In the genomic region with DNA sequence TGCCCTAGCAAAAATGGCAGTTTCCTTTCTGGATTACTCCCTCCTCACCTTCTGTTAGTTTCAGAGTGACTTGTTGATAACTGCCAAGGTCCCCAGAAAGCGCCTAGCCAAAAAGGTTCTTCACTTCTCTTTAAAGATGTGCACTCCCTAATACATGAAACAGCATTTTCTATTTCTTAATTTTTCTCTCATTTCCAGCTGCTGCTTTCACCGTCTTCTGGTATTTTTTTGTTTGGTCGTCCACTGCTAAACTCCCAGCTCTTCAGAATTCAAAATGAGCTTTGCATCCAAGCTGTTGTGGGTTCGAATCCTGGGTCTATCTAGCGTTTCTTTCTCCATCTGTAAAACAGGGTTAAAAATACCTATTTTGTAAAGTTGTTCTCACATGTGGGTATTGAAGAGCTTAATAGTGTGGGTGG, we compare ENCODE assay signal across 8 cellular contexts. TPM values are rescaled to one million over a fixed set of nuclear protein-coding genes. Genes with fewer than 3 reads are reported as not detected.
A peak's percentile ranks its signal among the peaks of the same experiment; 100 is the strongest.
DNase-seq lines count a peak whose midpoint lies in the region; ATAC-seq and TF ChIP-seq lines count a peak whose summit lies in the region.

No MANE protein-coding gene starts in this region.

- intact Hi-C loops in dendritic cell treated with granulocyte-macrophage colony-stimulating factor and Interleukin-4, amounts not matched to agents 40 ng/mL and 50 ng/mL, for 4 days (cut with micrococcal nuclease) = loop anchor here (2.0 to 5.0 kb wide), 2 partner anchors 206 to 360 kb away; partner anchors contain the start of genes CDKN1B and DUSP16

- no peaks in the 10 kb centered on the region for H3K9me3 ChIP-seq in BE2C
- H3K9me3 ChIP-seq in MG63 = no peaks in the 10 kb centered on the region

- H3K4me3 ChIP-seq in BE2C (ENCODE audit: low read depth, low read length) (peak overlapping the region; percentile 88), MG63 (peak overlapping the region; percentile 87)

- H3K27ac Mint-ChIP-seq in dendritic cell treated with granulocyte-macrophage colony-stimulating factor and Interleukin-4, amounts not matched to agents 40 ng/mL and 50 ng/mL, for 4 days = peak overlapping the region; percentile 99
- H3K27ac Mint-ChIP-seq in natural killer cell treated with Interleukin-12 subunit alpha and Interleukin-12 subunit beta and Interleukin-15 and Interleukin-18, amount 100 ng/mL, for 72 hours = peak overlapping the region; percentile 91 to 93

- no peak for ATAC-seq in natural killer cell treated with Interleukin-12 subunit alpha and Interleukin-12 subunit beta and Interleukin-15 and Interleukin-18, amount 100 ng/mL, for 72 hours
- ATAC-seq in GM21515 (IDR thresholded peaks at IDR 0.05; ENCODE audit: unreplicated experiment) = no peak
- no peak for ATAC-seq in GM21737 (IDR thresholded peaks at IDR 0.05; ENCODE audit: unreplicated experiment)

- no peaks in the 10 kb centered on the region for H3K4me1 ChIP-seq in BE2C

- no peak for DNase-seq in BE2C
- DNase-seq in MG63 = no peak
- no peak for DNase-seq in natural killer cell treated with Interleukin-12 subunit alpha and Interleukin-12 subunit beta and Interleukin-15 and Interleukin-18, amount 100 ng/mL, for 72 hours (ENCODE audit: low spot score)
- no peak for DNase-seq in islet precursor cell
- no peak for DNase-seq in dedifferentiated amniotic fluid mesenchymal stem cell (ENCODE audit: extremely low spot score)

- H3K9me3 Mint-ChIP-seq in dendritic cell treated with granulocyte-macrophage colony-stimulating factor and Interleukin-4, amounts not matched to agents 40 ng/mL and 50 ng/mL, for 4 days = no peaks in the 10 kb centered on the region
- H3K9me3 Mint-ChIP-seq in natural killer cell treated with Interleukin-12 subunit alpha and Interleukin-12 subunit beta and Interleukin-15 and Interleukin-18, amount 100 ng/mL, for 72 hours = no peaks in the 10 kb centered on the region

- no peaks in the 10 kb centered on the region for H3K27me3 ChIP-seq in BE2C
- no peaks in the 10 kb centered on the region for H3K27me3 ChIP-seq in MG63

- H3K36me3 ChIP-seq in BE2C (no peaks in the 10 kb centered on the region), MG63 (no peaks in the 10 kb centered on the region)

- peaks cover 16% of the 10 kb centered on the region for H3K36me3 Mint-ChIP-seq in dendritic cell treated with granulocyte-macrophage colony-stimulating factor and Interleukin-4, amounts not matched to agents 40 ng/mL and 50 ng/mL, for 4 days (ENCODE audit: low read depth)
- peaks cover 3% of the 10 kb centered on the region for H3K36me3 Mint-ChIP-seq in natural killer cell treated with Interleukin-12 subunit alpha and Interleukin-12 subunit beta and Interleukin-15 and Interleukin-18, amount 100 ng/mL, for 72 hours

- peaks cover 20% of the 10 kb centered on the region for H3K4me1 Mint-ChIP-seq in dendritic cell treated with granulocyte-macrophage colony-stimulating factor and Interleukin-4, amounts not matched to agents 40 ng/mL and 50 ng/mL, for 4 days (ENCODE audit: low read depth)
- peaks cover 20 to 35% of the 10 kb centered on the region in 2 donors for H3K4me1 Mint-ChIP-seq in natural killer cell treated with Interleukin-12 subunit alpha and Interleukin-12 subunit beta and Interleukin-15 and Interleukin-18, amount 100 ng/mL, for 72 hours (ENCODE audit: low read depth in 2 of 2)

- H3K27me3 Mint-ChIP-seq in dendritic cell treated with granulocyte-macrophage colony-stimulating factor and Interleukin-4, amounts not matched to agents 40 ng/mL and 50 ng/mL, for 4 days = no peaks in the 10 kb centered on the region
- H3K27me3 Mint-ChIP-seq in natural killer cell treated with Interleukin-12 subunit alpha and Interleukin-12 subunit beta and Interleukin-15 and Interleukin-18, amount 100 ng/mL, for 72 hours = no peaks in the 10 kb centered on the region

- no peak for TF ChIP-seq CTCF in BE2C (IDR thresholded peaks at IDR 0.05; ENCODE audit: low read depth, low read length)

- H3K4me3 Mint-ChIP-seq in dendritic cell treated with granulocyte-macrophage colony-stimulating factor and Interleukin-4, amounts not matched to agents 40 ng/mL and 50 ng/mL, for 4 days = peak overlapping the region; percentile 86
- peak overlapping the region; percentile 99 for H3K4me3 Mint-ChIP-seq in natural killer cell treated with Interleukin-12 subunit alpha and Interleukin-12 subunit beta and Interleukin-15 and Interleukin-18, amount 100 ng/mL, for 72 hours

RNA-seq across cellular contexts. Expression of gene BORCS5, which starts 0.4 kb away (rescaled TPM):
- polyA plus RNA-seq in BE2C (2012; ENCODE audit: insufficient read depth, insufficient read length, low read depth) = 11.9 TPM
- 3.6 and 5.6 TPM in 2 replicates for total RNA-seq in MG63 (2014; rRNA removed; shearing (Covaris generic); ENCODE audit: low replicate concordance)
- 10 to 100 TPM; 19.7 to 26.9 TPM for total RNA-seq in natural killer cell treated with Interleukin-12 subunit alpha and Interleukin-12 subunit beta and Interleukin-15 and Interleukin-18, amount 100 ng/mL, for 72 hours

RNA-seq across cellular contexts. Expression of gene MANSC1, which starts 6.4 kb away (rescaled TPM):
- 11.1 TPM for polyA plus RNA-seq in BE2C (2012; ENCODE audit: insufficient read depth, insufficient read length, low read depth)
- total RNA-seq in MG63 (2014; rRNA removed; shearing (Covaris generic); ENCODE audit: low replicate concordance) = 0.92 TPM in 1 of 2 replicates, not detected in the other
- 1 to 10 TPM in 1 of 2 donors, under 1 TPM in 1; 0.50 to 1.1 TPM for total RNA-seq in natural killer cell treated with Interleukin-12 subunit alpha and Interleukin-12 subunit beta and Interleukin-15 and Interleukin-18, amount 100 ng/mL, for 72 hours
